ENCODE assay signal across 10 cellular contexts in the genomic region with DNA sequence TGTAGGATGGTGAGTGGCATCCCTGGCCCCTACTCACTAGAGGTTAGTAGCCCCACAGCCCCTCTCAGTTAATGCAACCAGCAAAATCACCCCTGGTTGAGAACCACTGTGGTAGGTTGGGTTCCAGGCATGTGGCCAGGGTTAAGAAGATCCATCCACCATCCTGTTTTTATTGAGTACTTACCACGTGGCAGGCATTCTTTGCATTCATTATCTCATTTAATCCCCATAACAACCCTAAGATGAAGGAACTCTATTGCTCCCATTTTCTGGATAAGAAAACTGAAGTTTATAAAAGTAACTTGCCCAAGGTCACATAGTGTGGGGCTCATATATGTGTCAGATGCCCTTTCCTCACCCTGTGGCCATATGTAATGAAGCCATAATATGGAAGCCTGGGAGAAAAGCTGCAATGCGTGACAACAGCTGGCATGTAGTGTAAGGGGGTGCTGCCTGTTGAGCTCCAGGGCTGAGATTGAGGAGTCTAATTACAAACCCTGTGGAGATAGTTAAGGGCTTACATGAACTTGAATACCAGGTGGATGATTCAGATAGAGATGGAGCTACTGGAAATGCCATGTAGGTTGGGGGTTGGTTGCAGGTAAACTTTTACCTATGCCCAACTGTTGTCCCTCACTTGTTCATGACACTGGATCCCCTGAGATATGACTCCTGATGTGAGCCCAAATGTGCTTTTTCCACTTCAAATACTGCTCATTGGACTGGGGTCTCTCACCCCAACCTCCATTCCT.
DNase-seq lines count a peak whose midpoint lies in the region; ATAC-seq and TF ChIP-seq lines count a peak whose summit lies in the region.
"Had no signal": no experiment of that assay in that cellular context is flagged by ENCODE, and none has a peak within 500 bp of the region (broad histone marks: within the 10 kb centered on the region; RNA-seq: fewer than 3 reads in every experiment).

No MANE protein-coding gene starts in this region.

- H3K27me3 ChIP-seq in trophoblast cell (ENCODE audit: insufficient read depth, low read length) = no peaks in the 10 kb centered on the region
- H3K27me3 ChIP-seq: neural progenitor cell had no signal

- H3K4ac ChIP-seq in trophoblast cell (ENCODE audit: low read depth, low read length) = peak overlapping the region; percentile 38

- H2BK120ac ChIP-seq in trophoblast cell (ENCODE audit: insufficient read depth, low read length, poor library complexity) = peak overlapping the region; percentile 91

- DNase-seq in AG10803 (ENCODE audit: low read depth) = peak; percentile 53
- DNase-seq in NCI-H446 treated with DMSO at 0.1 percent for 48 hours (lab: John Stamatoyannopoulos, UW) = peak; percentile 65
- DNase-seq in epithelial cell of prostate (ENCODE audit: low read depth, low spot score) = no peak
- DNase-seq in trophoblast cell = peak; percentile 16 to 74
- no peak for DNase-seq in NCI-H2029 (lab: John Stamatoyannopoulos, UW)
- DNase-seq: activated gamma-delta T cell had no signal

- no CpG with 5 or more reads among the region's 2 CpGs for WGBS in trophoblast cell (ENCODE audit: extremely low coverage, insufficient coverage, insufficient read length)

- ATAC-seq in HG03045 (IDR thresholded peaks at IDR 0.05; ENCODE audit: unreplicated experiment) = no peak
- no peak for ATAC-seq in HG03354 (IDR thresholded peaks at IDR 0.05; ENCODE audit: poor library complexity, severe bottlenecking, unreplicated experiment)
- no peak for ATAC-seq in GM21717 (IDR thresholded peaks at IDR 0.05; ENCODE audit: unreplicated experiment)

- no peak overlapping the region for H2AFZ ChIP-seq in trophoblast cell (ENCODE audit: insufficient read depth, low read length, poor library complexity)

- TF ChIP-seq CTCF in AG10803 (conservative IDR thresholded peaks at IDR 0.05; ENCODE audit: low read length) = no peak

- H4K91ac ChIP-seq in trophoblast cell (ENCODE audit: low read depth, low read length) = peak overlapping the region; percentile 87

- H2BK12ac ChIP-seq in trophoblast cell (ENCODE audit: low read length) = peak overlapping the region; percentile 95

- peak overlapping the region; percentile 6 for H4K12ac ChIP-seq in trophoblast cell (ENCODE audit: low read depth, low read length)

- H3K79me1 ChIP-seq in trophoblast cell (ENCODE audit: low read length) = peaks cover 38% of the 10 kb centered on the region

- H3K4me2 ChIP-seq in trophoblast cell (ENCODE audit: low read length) = no peak overlapping the region
- H3K4me2 ChIP-seq: neural progenitor cell had no signal

- H2BK5ac ChIP-seq in trophoblast cell (ENCODE audit: low read depth, low read length, poor library complexity) = peak overlapping the region; percentile 70

- H3K79me2 ChIP-seq in trophoblast cell (ENCODE audit: control insufficient read depth, insufficient read depth, low read length, poor library complexity) = peaks cover 3% of the 10 kb centered on the region

- peak overlapping the region; percentile 64 for H4K8ac ChIP-seq in trophoblast cell (ENCODE audit: low read depth, low read length)

- H2AK5ac ChIP-seq in trophoblast cell (ENCODE audit: low read length) = peak overlapping the region; percentile 57

- peak overlapping the region; percentile 85 for H3K27ac ChIP-seq in epithelial cell of prostate
- H3K27ac ChIP-seq in trophoblast cell (ENCODE audit: low read depth, low read length) = peak overlapping the region; percentile 88
- H3K27ac ChIP-seq: neural progenitor cell had no signal

- no peak overlapping the region for H3K4me3 ChIP-seq in AG10803 (ENCODE audit: low read length)
- no peak overlapping the region for H3K4me3 ChIP-seq in trophoblast cell (ENCODE audit: low read depth, low read length)
- H3K4me3 ChIP-seq: neural progenitor cell had no signal

- peak overlapping the region; percentile 20 for H3K9ac ChIP-seq in trophoblast cell (ENCODE audit: low read length)
- H3K9ac ChIP-seq: neural progenitor cell had no signal

- peak overlapping the region; percentile 45 for H3K14ac ChIP-seq in trophoblast cell (ENCODE audit: low read length)

- H3K4me1 ChIP-seq in trophoblast cell (ENCODE audit: control insufficient read depth in 1 of 2, insufficient read depth in 2 of 2, low read length in 2 of 2) = peaks cover 24 to 33% of the 10 kb centered on the region in 2 experiments
- H3K4me1 ChIP-seq: neural progenitor cell had no signal

- H3K23ac ChIP-seq in trophoblast cell (ENCODE audit: low read length) = no peak overlapping the region

- no peaks in the 10 kb centered on the region for H3K36me3 ChIP-seq in trophoblast cell (ENCODE audit: control insufficient read depth in 1 of 2, insufficient read depth in 2 of 2, low read length in 2 of 2)
- H3K36me3 ChIP-seq: neural progenitor cell had no signal

- H3K9me3 ChIP-seq in trophoblast cell (ENCODE audit: insufficient read depth, low read depth, low read length) = no peaks in the 10 kb centered on the region

- H3K18ac ChIP-seq in trophoblast cell (ENCODE audit: low read length) = peak overlapping the region; percentile 68

Comparison
In these comparisons a context has a peak if more than half of its experiments do, and no peak if none do; other contexts are left out.
1. DNase-seq: peak in AG10803 (single experiment), NCI-H446 treated with DMSO at 0.1 percent for 48 hours (single experiment) and trophoblast cell (2 of 2); none in epithelial cell of prostate (single experiment) and NCI-H2029 (single experiment).